17 cellular contexts compared by ENCODE assay signal in the genomic region with DNA sequence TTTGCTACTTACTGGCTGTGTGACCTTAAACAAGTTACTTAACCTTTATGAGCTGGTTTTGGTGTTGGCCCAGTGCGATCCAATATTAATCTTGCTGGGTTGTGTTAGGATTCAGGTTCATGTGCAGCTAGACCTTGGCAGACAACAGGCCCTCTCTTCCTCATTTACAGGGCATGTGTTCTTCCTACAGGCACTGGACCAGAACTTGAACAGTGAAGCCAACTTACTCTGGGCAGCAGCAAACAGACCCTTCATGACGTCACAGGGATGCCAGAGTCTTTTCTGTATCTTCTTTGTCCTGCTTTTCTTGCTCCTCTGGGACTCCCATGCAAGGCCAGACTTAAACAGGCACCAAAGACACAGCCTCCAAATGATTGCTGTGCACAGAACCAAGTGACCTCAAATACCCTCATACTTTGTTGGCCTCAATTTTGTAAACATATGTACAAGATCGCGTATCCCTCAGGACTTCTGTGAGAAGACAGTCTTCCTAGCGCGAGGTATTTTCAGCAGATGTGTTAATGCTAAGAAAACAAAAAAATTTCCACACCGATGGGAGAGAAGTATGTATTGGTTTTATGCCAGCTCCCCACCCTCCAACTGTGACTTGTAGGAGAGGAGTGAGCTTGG.
DNase-seq lines count a peak whose midpoint lies in the region; ATAC-seq and TF ChIP-seq lines count a peak whose summit lies in the region.
"Had no signal": no experiment of that assay in that cellular context is flagged by ENCODE, and none has a peak within 500 bp of the region (broad histone marks: within the 10 kb centered on the region; RNA-seq: fewer than 3 reads in every experiment).

No MANE protein-coding gene starts in this region.

- H3K79me2 ChIP-seq in GM23248 (ENCODE audit: insufficient read depth) (no peaks in the 10 kb centered on the region), smooth muscle cell (ENCODE audit: low read depth) (no peaks in the 10 kb centered on the region)

- H3K9me2 ChIP-seq in GM23248 (ENCODE audit: insufficient read depth), result no peaks in the 10 kb centered on the region

- H3K9ac ChIP-seq in GM23248, result no peak overlapping the region
- H3K9ac ChIP-seq in smooth muscle cell (ENCODE audit: low read depth), result no peak overlapping the region
- H3K9ac ChIP-seq: KMS-11 had no signal

- H3F3A ChIP-seq in GM23248 (ENCODE audit: insufficient read depth) (peaks cover 7% of the 10 kb centered on the region), smooth muscle cell (ENCODE audit: low read depth) (no peaks in the 10 kb centered on the region)

- no peak for TF ChIP-seq CTCF in fibroblast of the aortic adventitia (IDR thresholded peaks at IDR 0.05; ENCODE audit: insufficient read depth, low read length)
- TF ChIP-seq CTCF in smooth muscle cell (IDR thresholded peaks at IDR 0.05; ENCODE audit: borderline replicate concordance, insufficient read depth, poor library complexity, severe bottlenecking), result no peak

- H3K4me1 ChIP-seq in GM23248 (ENCODE audit: insufficient read depth) (peaks cover 3% of the 10 kb centered on the region; the same call in 1 of the 2 replicates), smooth muscle cell (ENCODE audit: low read depth) (no peaks in the 10 kb centered on the region)

- ATAC-seq in HG02840 (IDR thresholded peaks at IDR 0.05; ENCODE audit: low FRiP score, unreplicated experiment), result no peak
- ATAC-seq in HG02588 (IDR thresholded peaks at IDR 0.05; ENCODE audit: unreplicated experiment), result no peak
- ATAC-seq: activated CD8-positive, alpha-beta T cell treated with anti-CD3 and anti-CD28 coated beads for 36 hours had no signal

- H3K27ac ChIP-seq in GM23248 (no peak overlapping the region), smooth muscle cell (ENCODE audit: low read depth) (no peak overlapping the region)
- H3K27ac ChIP-seq: KMS-11 had no signal

- H4K20me1 ChIP-seq in GM23248 (ENCODE audit: insufficient read depth) (no peaks in the 10 kb centered on the region), smooth muscle cell (ENCODE audit: low read depth) (no peaks in the 10 kb centered on the region)

- H3K9me3 ChIP-seq in GM23248 (ENCODE audit: low read depth) (no peaks in the 10 kb centered on the region), smooth muscle cell (replicated peaks; ENCODE audit: low read depth) (no peaks in the 10 kb centered on the region)

- WGBS in GM23248 (ENCODE audit: low coverage in 1 of 2, low lambda C conversion rate in 2 of 2, missing lambda C conversion rate in 2 of 2), 2 experiments, result 38 to 42% methylated on average over 7 of the region's 7 CpGs
- 85% methylated on average over 7 of the region's 7 CpGs for WGBS in smooth muscle cell (ENCODE audit: low lambda C conversion rate)

- H3K4me3 ChIP-seq in GM23248 (no peak overlapping the region), fibroblast of the aortic adventitia (ENCODE audit: low read depth, low read length) (no peak overlapping the region), smooth muscle cell (no peak overlapping the region)

- H3K4me2 ChIP-seq in GM23248 (ENCODE audit: unreplicated experiment) (no peak overlapping the region), smooth muscle cell (no peak overlapping the region)
- H3K4me2 ChIP-seq: KMS-11 had no signal

- in situ Hi-C loops in GM23248 (cut with MboI) (no loop called here), SK-MEL-5 (cut with HindIII; ENCODE audit: low pct_unique_long_range_greater_than_20kb, low sequenced_read_pairs) (no loop called here)

- DNase-seq in GM23248 (peak; percentile 13), SK-MEL-5 (ENCODE audit: low read depth, low spot score) (peak; percentile 33), fibroblast of the aortic adventitia (ENCODE audit: low read depth) (peak; percentile 22), pons (ENCODE audit: low spot score) (peak; percentile 29), GOT3 (lab: John Stamatoyannopoulos, UW) (no peak), smooth muscle cell (lab: John Stamatoyannopoulos, UW; ENCODE audit: unreplicated experiment) (no peak)
- DNase-seq: activated CD8-positive, alpha-beta T cell treated with anti-CD3 and anti-CD28 coated beads for 36 hours; amniotic stem cell; DMS53; foreskin fibroblast; mammary epithelial cell; NCI-H1417; NCI-H524; OCI-M1 had no signal

- no peaks in the 10 kb centered on the region for H3K27me3 ChIP-seq in GM23248 (replicated peaks; ENCODE audit: insufficient read depth)
- H3K27me3 ChIP-seq in smooth muscle cell (ENCODE audit: low read depth), result no peaks in the 10 kb centered on the region

- H3K36me3 ChIP-seq in GM23248 (ENCODE audit: low read depth), result no peaks in the 10 kb centered on the region
- no peaks in the 10 kb centered on the region for H3K36me3 ChIP-seq in smooth muscle cell (ENCODE audit: low read depth)

- no peak overlapping the region for H2AFZ ChIP-seq in GM23248
- no peak overlapping the region for H2AFZ ChIP-seq in smooth muscle cell (ENCODE audit: low read depth)

Comparison
In these comparisons a context has a peak if more than half of its experiments do, and no peak if none do; other contexts are left out.
1. DNase-seq: peak in GM23248 (single experiment), SK-MEL-5 (single experiment), fibroblast of the aortic adventitia (single experiment) and pons (single experiment); none in GOT3 (single experiment) and smooth muscle cell (single experiment).